In genomic region chr7:46319841-46320240, GRCh38 we compare ENCODE assay signal across 20 cellular contexts.
"Had no signal": no experiment of that assay in that cellular context is flagged by ENCODE, and none has a peak within 500 bp of the region (broad histone marks: within the 10 kb centered on the region; RNA-seq: fewer than 3 reads in every experiment).

No MANE protein-coding gene starts in this region.

- H3K27me3 Mint-ChIP-seq: brain; effector memory CD8-positive, alpha-beta T cell; natural killer cell treated with Interleukin-12 subunit alpha and Interleukin-12 subunit beta and Interleukin-15 and Interleukin-18, amount 100 ng/mL, for 72 hours; progenitor cell of endocrine pancreas; stimulated activated naive CD8-positive, alpha-beta T cell treated with anti-CD3 and anti-CD28 coated beads, Interleukin-15, amount 100 ng/mL, for 72 hours; T-cell had no signal

- H3K4me1 ChIP-seq: upper lobe of right lung had no signal

- H3K27ac ChIP-seq: epithelial cell of prostate, upper lobe of right lung had no signal

- H3K4me3 ChIP-seq: upper lobe of right lung had no signal

- H3K9me3 ChIP-seq: upper lobe of right lung had no signal

- H3K36me3 Mint-ChIP-seq: activated naive CD8-positive, alpha-beta T cell treated with anti-CD3 and anti-CD28 coated beads for 36 hours; brain; natural killer cell treated with Interleukin-12 subunit alpha and Interleukin-12 subunit beta and Interleukin-15 and Interleukin-18, amount 100 ng/mL, for 72 hours; T-cell had no signal

- H3K27ac Mint-ChIP-seq: activated naive CD8-positive, alpha-beta T cell treated with anti-CD3 and anti-CD28 coated beads for 36 hours; activated T-helper 1 cell treated with anti-CD3 and anti-CD28 coated beads, Interleukin-12 subunit alpha, Interleukin-12 subunit beta, Interleukin-2, Interleukin-4 antibody, amounts not matched to agents 30 ng/mL and 10 ng/mL and 1 ng/mL, durations not matched to agents 14 hours and 24 hours and 36 hours; brain; effector memory CD8-positive, alpha-beta T cell; natural killer cell treated with Interleukin-12 subunit alpha and Interleukin-12 subunit beta and Interleukin-15 and Interleukin-18, amount 100 ng/mL, for 72 hours; progenitor cell of endocrine pancreas; stimulated activated naive CD8-positive, alpha-beta T cell treated with anti-CD3 and anti-CD28 coated beads, Interleukin-15, amount 100 ng/mL, for 72 hours; T-cell had no signal

- H3K36me3 ChIP-seq: upper lobe of right lung had no signal

- H3K27me3 ChIP-seq: upper lobe of right lung had no signal

- H3K4me3 Mint-ChIP-seq: activated naive CD8-positive, alpha-beta T cell treated with anti-CD3 and anti-CD28 coated beads for 36 hours; activated T-helper 1 cell treated with anti-CD3 and anti-CD28 coated beads, Interleukin-12 subunit alpha, Interleukin-12 subunit beta, Interleukin-2, Interleukin-4 antibody, amounts not matched to agents 30 ng/mL and 10 ng/mL and 1 ng/mL, durations not matched to agents 14 hours and 24 hours and 36 hours; brain; effector memory CD8-positive, alpha-beta T cell; natural killer cell treated with Interleukin-12 subunit alpha and Interleukin-12 subunit beta and Interleukin-15 and Interleukin-18, amount 100 ng/mL, for 72 hours; stimulated activated naive CD8-positive, alpha-beta T cell treated with anti-CD3 and anti-CD28 coated beads, Interleukin-15, amount 100 ng/mL, for 72 hours; T-cell had no signal

- H3K4me1 Mint-ChIP-seq: activated naive CD8-positive, alpha-beta T cell treated with anti-CD3 and anti-CD28 coated beads for 36 hours; brain; stimulated activated naive CD8-positive, alpha-beta T cell treated with anti-CD3 and anti-CD28 coated beads, Interleukin-15, amount 100 ng/mL, for 72 hours; T-cell had no signal

- H3K9me3 Mint-ChIP-seq: activated T-helper 1 cell treated with anti-CD3 and anti-CD28 coated beads, Interleukin-12 subunit alpha, Interleukin-12 subunit beta, Interleukin-2, Interleukin-4 antibody, amounts not matched to agents 30 ng/mL and 10 ng/mL and 1 ng/mL, durations not matched to agents 14 hours and 24 hours and 36 hours; brain; stimulated activated naive CD8-positive, alpha-beta T cell treated with anti-CD3 and anti-CD28 coated beads, Interleukin-15, amount 100 ng/mL, for 72 hours had no signal

- DNase-seq: activated CD4-positive, alpha-beta T cell treated with anti-CD3 and anti-CD28 coated beads, Interleukin-2, amount 50 U/mL, for 1 hour; activated CD8-positive, alpha-beta memory T cell treated with anti-CD3 and anti-CD28 coated beads for 24 hours; activated naive CD8-positive, alpha-beta T cell treated with anti-CD3 and anti-CD28 coated beads for 36 hours; cerebellar nuclear complex; dermis blood vessel endothelial cell; effector memory CD8-positive, alpha-beta T cell; hippocampal formation; left ventricle myocardium superior; mesendoderm; right cardiac atrium; stimulated activated naive CD8-positive, alpha-beta T cell treated with anti-CD3 and anti-CD28 coated beads, Interleukin-15, amount 100 ng/mL, for 72 hours; T-cell; T-helper 9 cell; upper lobe of right lung had no signal

- ATAC-seq: activated CD4-positive, CD25-positive, alpha-beta regulatory T cell treated with anti-CD3 and anti-CD28 coated beads, Interleukin-2, amount 50 U/mL, for 24 hours; effector memory CD8-positive, alpha-beta T cell; left ventricle myocardium superior; natural killer cell treated with Interleukin-12 subunit alpha and Interleukin-12 subunit beta and Interleukin-15 and Interleukin-18, amount 100 ng/mL, for 72 hours; right cardiac atrium; stimulated activated naive CD8-positive, alpha-beta T cell treated with anti-CD3 and anti-CD28 coated beads, Interleukin-15, amount 100 ng/mL, for 72 hours; T-cell; upper lobe of right lung had no signal
